Comparison of ENCODE assay signal across 1 cellular context in genomic region chr19:19366691-19367396, GRCh38.
TF ChIP-seq lines count a peak whose summit lies in the region.

No MANE protein-coding gene starts in this region.

TF ChIP-seq in K562, 482 proteins besides CTCF, POLR2A, EP300 and RAD21 (continued from another document and continues in another):
- TF ChIP-seq ZFPM2 (CRISPR knock-in tag; IDR thresholded peaks at IDR 0.05) (no peak), ZBTB11 (CRISPR knock-in tag; IDR thresholded peaks at IDR 0.05) (peak in 1 of 3 experiments; percentile 46; a peak in 1 of 6 replicates), NCOA1 (IDR thresholded peaks at IDR 0.05; ENCODE audit: low read depth) (0 out of 2 replicates have a peak, but pooled peaks have one; percentile 26), MTA3 (IDR thresholded peaks at IDR 0.05; ENCODE audit: borderline replicate concordance) (peak; percentile 87; the same call in 1 of the 2 replicates), DIDO1 (tag; IDR thresholded peaks at IDR 0.05; ENCODE audit: low read depth) (0 out of 2 replicates have a peak, but pooled peaks have one; percentile 20), STAG1 (CRISPR knock-in tag; IDR thresholded peaks at IDR 0.05; ENCODE audit: borderline replicate concordance) (peak; percentile 78; the same call in 1 of the 2 replicates), HDAC2 (IDR thresholded peaks at IDR 0.05) (peak; percentile 78), ARID4B (CRISPR knock-in tag; IDR thresholded peaks at IDR 0.05) (peak; percentile 47), E2F6 (IDR thresholded peaks at IDR 0.05; ENCODE audit: borderline replicate concordance in 1 of 2, extremely low read depth in 1 of 2, insufficient read depth in 1 of 2, insufficient read length in 1 of 2, low read depth in 1 of 2, low read length in 1 of 2, poor library complexity in 1 of 2, severe bottlenecking in 1 of 2) (no peak), MITF (IDR thresholded peaks at IDR 0.05) (0 out of 2 replicates have a peak, but pooled peaks have one; percentile 11), ZNF589 (CRISPR knock-in tag; IDR thresholded peaks at IDR 0.05; ENCODE audit: low read depth) (0 out of 2 replicates have a peak, but pooled peaks have one; percentile 37), SREBF1 (IDR thresholded peaks at IDR 0.05; ENCODE audit: borderline replicate concordance, low read depth, low read length) (no peak), CREB3L1 (IDR thresholded peaks at IDR 0.05; ENCODE audit: borderline replicate concordance, low read depth) (0 out of 2 replicates have a peak, but pooled peaks have one; percentile 50), FOXK2 (conservative IDR thresholded peaks at IDR 0.05 in 1 of 2, IDR thresholded peaks at IDR 0.05 in 1 of 2; ENCODE audit: low read depth in 2 of 2) (peak; percentile 54 to 59; a peak in 2 of 4 replicates), CTBP1 (IDR thresholded peaks at IDR 0.05; ENCODE audit: borderline replicate concordance) (peak; percentile 91), TRIM25 (IDR thresholded peaks at IDR 0.05; ENCODE audit: borderline replicate concordance) (no peak), RREB1 (CRISPR knock-in tag; IDR thresholded peaks at IDR 0.05) (0 out of 2 replicates have a peak, but pooled peaks have one; percentile 65), ATF3 (IDR thresholded peaks at IDR 0.05) (peak; percentile 39; the same call in 1 of the 2 replicates), ATF3 (CRISPR knock-in tag; conservative IDR thresholded peaks at IDR 0.05) (no peak), SP1 (CRISPR knock-in tag; IDR thresholded peaks at IDR 0.05) (peak; percentile 49; the same call in 1 of the 2 replicates), ZNF699 (CRISPR knock-in tag; IDR thresholded peaks at IDR 0.05; ENCODE audit: insufficient replicate concordance) (no peak)
- TF ChIP-seq, protein P1, sequence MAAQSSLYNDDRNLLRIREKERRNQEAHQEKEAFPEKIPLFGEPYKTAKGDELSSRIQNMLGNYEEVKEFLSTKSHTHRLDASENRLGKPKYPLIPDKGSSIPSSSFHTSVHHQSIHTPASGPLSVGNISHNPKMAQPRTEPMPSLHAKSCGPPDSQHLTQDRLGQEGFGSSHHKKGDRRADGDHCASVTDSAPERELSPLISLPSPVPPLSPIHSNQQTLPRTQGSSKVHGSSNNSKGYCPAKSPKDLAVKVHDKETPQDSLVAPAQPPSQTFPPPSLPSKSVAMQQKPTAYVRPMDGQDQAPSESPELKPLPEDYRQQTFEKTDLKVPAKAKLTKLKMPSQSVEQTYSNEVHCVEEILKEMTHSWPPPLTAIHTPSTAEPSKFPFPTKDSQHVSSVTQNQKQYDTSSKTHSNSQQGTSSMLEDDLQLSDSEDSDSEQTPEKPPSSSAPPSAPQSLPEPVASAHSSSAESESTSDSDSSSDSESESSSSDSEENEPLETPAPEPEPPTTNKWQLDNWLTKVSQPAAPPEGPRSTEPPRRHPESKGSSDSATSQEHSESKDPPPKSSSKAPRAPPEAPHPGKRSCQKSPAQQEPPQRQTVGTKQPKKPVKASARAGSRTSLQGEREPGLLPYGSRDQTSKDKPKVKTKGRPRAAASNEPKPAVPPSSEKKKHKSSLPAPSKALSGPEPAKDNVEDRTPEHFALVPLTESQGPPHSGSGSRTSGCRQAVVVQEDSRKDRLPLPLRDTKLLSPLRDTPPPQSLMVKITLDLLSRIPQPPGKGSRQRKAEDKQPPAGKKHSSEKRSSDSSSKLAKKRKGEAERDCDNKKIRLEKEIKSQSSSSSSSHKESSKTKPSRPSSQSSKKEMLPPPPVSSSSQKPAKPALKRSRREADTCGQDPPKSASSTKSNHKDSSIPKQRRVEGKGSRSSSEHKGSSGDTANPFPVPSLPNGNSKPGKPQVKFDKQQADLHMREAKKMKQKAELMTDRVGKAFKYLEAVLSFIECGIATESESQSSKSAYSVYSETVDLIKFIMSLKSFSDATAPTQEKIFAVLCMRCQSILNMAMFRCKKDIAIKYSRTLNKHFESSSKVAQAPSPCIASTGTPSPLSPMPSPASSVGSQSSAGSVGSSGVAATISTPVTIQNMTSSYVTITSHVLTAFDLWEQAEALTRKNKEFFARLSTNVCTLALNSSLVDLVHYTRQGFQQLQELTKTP (IDR thresholded peaks at IDR 0.05; ENCODE audit: low read depth in 1 of 2, partially characterized antibody in 2 of 2), result peak in 1 of 2 experiments; percentile 26
